Comparison of ENCODE assay signal across 14 cellular contexts in genomic region chr18:47908523-47909039, GRCh38.
"Had no signal": no experiment of that assay in that cellular context is flagged by ENCODE, and none has a peak within 500 bp of the region (broad histone marks: within the 10 kb centered on the region; RNA-seq: fewer than 3 reads in every experiment).

No MANE protein-coding gene starts in this region.

- H3K4me1 ChIP-seq: prostate gland, SJSA1 had no signal

- H3K4me3 ChIP-seq: adrenal gland, cardiac muscle cell, dorsolateral prefrontal cortex, prostate gland, right lobe of liver, SJSA1, smooth muscle cell had no signal

- H3K9me3 ChIP-seq: prostate gland, right lobe of liver, SJSA1 had no signal

- ATAC-seq: left lobe of liver, right lobe of liver had no signal

- DNase-seq: activated CD4-positive, CD25-positive, alpha-beta regulatory T cell; activated T-cell treated with anti-CD3 and anti-CD28 coated beads, Interleukin-2, amount 50 U/mL, for 48 hours; adrenal gland; dorsolateral prefrontal cortex; mammary epithelial cell; occipital lobe; right lobe of liver; SW 1271 had no signal

- H3K27ac ChIP-seq: cardiac muscle cell, dorsolateral prefrontal cortex, prostate gland, right lobe of liver, SJSA1 had no signal

- H3K27me3 ChIP-seq: adrenal gland, cardiac muscle cell, dorsolateral prefrontal cortex, right lobe of liver, SJSA1 had no signal

- H3K4me3 Mint-ChIP-seq: nephron had no signal

- H3K36me3 ChIP-seq: adrenal gland, cardiac muscle cell, prostate gland, right lobe of liver had no signal
